Comparison of ENCODE assay signal across 8 cellular contexts in genomic region chr2:174985624-174986023, GRCh38. TPM values are rescaled to one million over a fixed set of nuclear protein-coding genes. Genes with fewer than 3 reads are reported as not detected.
A peak's percentile ranks its signal among the peaks of the same experiment; 100 is the strongest.
DNase-seq lines count a peak whose midpoint lies in the region; ATAC-seq and TF ChIP-seq lines count a peak whose summit lies in the region.

No MANE protein-coding gene starts in this region.

- no peaks in the 10 kb centered on the region for H3K9me3 ChIP-seq in tibial artery

- ATAC-seq in HG03139 (IDR thresholded peaks at IDR 0.05; ENCODE audit: unreplicated experiment): no peak

- peak; percentile 37 to 45 for TF ChIP-seq CTCF in tibial artery (IDR thresholded peaks at IDR 0.05)

- H3K4me1 ChIP-seq in tibial artery: peaks cover 0 to 4% (median 0%) of the 10 kb centered on the region in 4 donors

- DNase-seq in NCI-H748 (lab: John Stamatoyannopoulos, UW; ENCODE audit: unreplicated experiment) (peak; percentile 3), NCI-H748 treated with DMSO at 0.1 percent for 48 hours (lab: John Stamatoyannopoulos, UW) (no peak), SW480 (ENCODE audit: low spot score) (peak; percentile 30), globus pallidus (ENCODE audit: low spot score) (peak; percentile 45), tibial artery (no peak), mucosa of gallbladder (ENCODE audit: low spot score) (no peak), cerebellar nuclear complex (lab: John Stamatoyannopoulos, UW) (no peak)

- intact Hi-C loops in tibial artery (cut with DNase I; ENCODE audit: low total_unique reads): no loop called here

- no peaks in the 10 kb centered on the region for H3K36me3 ChIP-seq in tibial artery

- H3K27ac ChIP-seq in tibial artery: no peak overlapping the region

- no peak overlapping the region for H3K4me3 ChIP-seq in tibial artery

- H3K27me3 ChIP-seq in tibial artery: no peaks in the 10 kb centered on the region

RNA-seq across cellular contexts. Expression of gene CHN1, which starts 19.6 kb away (rescaled TPM):
- total RNA-seq in mucosa of gallbladder: 15.3 TPM

Comparison
In these comparisons a context has a peak if more than half of its experiments do, and no peak if none do; other contexts are left out.
1. DNase-seq: peak in NCI-H748 (single experiment), SW480 (single experiment) and globus pallidus (single experiment); none in NCI-H748 treated with DMSO at 0.1 percent for 48 hours (single experiment), tibial artery (0 of 2), mucosa of gallbladder (single experiment) and cerebellar nuclear complex (0 of 2).